In the genomic region with DNA sequence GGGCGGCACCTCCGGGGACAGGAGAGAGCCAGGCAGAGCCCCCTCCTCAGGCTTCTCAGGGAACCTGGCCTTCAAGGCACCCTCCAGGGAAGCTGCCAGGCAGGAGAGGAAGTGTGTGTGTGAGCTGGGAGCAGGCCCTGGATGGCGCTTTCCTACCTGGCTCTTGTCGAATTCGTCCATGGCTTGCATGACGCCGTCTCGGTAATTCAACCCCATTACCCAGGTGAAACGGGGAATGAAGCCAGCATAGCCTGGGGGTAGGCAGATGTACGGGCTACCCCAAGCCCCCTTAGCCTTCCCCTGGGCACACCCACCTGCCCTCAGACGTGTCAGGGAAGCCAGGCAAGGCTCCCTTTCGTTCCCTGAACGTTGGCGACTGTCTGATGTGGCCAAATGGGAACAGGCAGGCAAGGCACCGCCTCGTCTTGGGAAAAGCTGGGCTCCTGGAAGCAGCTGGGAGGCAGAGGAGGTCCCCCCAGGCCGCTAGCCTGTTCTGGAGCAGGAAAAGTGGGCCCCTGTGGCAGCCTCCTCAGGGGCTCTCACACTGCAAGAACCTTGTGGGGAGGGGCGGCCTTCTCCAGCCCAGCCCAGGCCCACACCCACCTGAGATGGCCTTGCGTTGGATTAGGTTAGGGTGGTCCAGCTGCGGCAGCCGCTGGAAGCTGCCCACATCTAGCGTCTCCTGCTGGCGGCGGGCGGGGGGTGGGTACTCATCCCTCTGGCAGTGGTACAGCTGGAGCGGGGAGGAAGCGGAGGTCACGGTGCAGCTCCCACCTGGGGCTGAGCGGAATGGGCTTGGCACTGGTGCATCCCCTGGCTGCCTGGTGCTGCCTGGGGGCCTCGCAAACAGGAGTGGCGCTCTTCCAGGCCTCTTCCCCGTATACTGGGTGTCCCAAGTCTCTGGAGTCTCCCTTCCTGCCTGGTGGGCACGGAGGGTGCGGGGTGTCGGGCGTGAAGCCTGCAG, we compare ENCODE assay signal across 1 cellular context.
TF ChIP-seq lines count a peak whose summit lies in the region.

No MANE protein-coding gene starts in this region.

TF ChIP-seq in HepG2, 621 proteins besides CTCF, POLR2A, EP300 and RAD21 (continues in another document):
- TF ChIP-seq, protein P1, sequence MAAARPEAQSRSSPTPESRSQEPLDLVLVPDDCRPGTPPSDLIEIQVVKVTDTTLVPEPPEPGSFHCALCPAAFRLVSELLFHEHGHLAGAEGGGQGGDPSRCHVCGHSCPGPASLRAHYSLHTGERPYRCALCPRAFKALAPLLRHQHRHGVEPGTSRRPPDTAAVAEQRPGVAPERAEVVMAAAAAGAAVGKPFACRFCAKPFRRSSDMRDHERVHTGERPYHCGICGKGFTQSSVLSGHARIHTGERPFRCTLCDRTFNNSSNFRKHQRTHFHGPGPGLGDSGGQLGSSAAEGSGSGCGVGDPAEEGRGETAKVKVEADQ (CRISPR knock-in tag; IDR thresholded peaks at IDR 0.05; ENCODE audit: borderline replicate concordance), result no peak
- TF ChIP-seq ZKSCAN8 (CRISPR knock-in tag; IDR thresholded peaks at IDR 0.05; ENCODE audit: borderline replicate concordance), result no peak
- no peak for TF ChIP-seq CAMTA2 (CRISPR knock-in tag; IDR thresholded peaks at IDR 0.05; ENCODE audit: borderline replicate concordance)
- no peak for TF ChIP-seq HNF4G (IDR thresholded peaks at IDR 0.05; ENCODE audit: borderline replicate concordance, low read depth, low read length)
- no peak for TF ChIP-seq HNF4G (CRISPR knock-in tag; IDR thresholded peaks at IDR 0.05; ENCODE audit: borderline replicate concordance, low read depth)
- peak; percentile 15; the same call in 1 of the 2 replicates for TF ChIP-seq ZBTB38 (CRISPR knock-in tag; IDR thresholded peaks at IDR 0.05)
- no peak for TF ChIP-seq FOXM1 (CRISPR knock-in tag; IDR thresholded peaks at IDR 0.05)
- TF ChIP-seq, protein P2, sequence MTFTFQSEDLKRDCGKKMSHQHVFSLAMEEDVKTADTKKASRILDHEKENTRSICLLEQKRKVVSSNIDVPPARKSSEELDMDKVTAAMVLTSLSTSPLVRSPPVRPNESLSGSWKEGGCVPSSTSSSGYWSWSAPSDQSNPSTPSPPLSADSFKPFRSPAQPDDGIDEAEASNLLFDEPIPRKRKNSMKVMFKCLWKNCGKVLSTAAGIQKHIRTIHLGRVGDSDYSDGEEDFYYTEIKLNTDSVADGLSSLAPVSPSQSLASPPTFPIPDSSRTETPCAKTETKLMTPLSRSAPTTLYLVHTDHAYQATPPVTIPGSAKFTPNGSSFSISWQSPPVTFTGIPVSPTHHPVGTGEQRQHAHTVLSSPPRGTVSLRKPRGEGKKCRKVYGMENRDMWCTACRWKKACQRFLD (CRISPR knock-in tag; IDR thresholded peaks at IDR 0.05; ENCODE audit: borderline replicate concordance), result no peak
- TF ChIP-seq ZNF629 (CRISPR knock-in tag; conservative IDR thresholded peaks at IDR 0.05), result no peak
- TF ChIP-seq, protein P3, sequence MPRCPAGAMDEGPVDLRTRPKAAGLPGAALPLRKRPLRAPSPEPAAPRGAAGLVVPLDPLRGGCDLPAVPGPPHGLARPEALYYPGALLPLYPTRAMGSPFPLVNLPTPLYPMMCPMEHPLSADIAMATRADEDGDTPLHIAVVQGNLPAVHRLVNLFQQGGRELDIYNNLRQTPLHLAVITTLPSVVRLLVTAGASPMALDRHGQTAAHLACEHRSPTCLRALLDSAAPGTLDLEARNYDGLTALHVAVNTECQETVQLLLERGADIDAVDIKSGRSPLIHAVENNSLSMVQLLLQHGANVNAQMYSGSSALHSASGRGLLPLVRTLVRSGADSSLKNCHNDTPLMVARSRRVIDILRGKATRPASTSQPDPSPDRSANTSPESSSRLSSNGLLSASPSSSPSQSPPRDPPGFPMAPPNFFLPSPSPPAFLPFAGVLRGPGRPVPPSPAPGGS (CRISPR knock-in tag; IDR thresholded peaks at IDR 0.05), result no peak
- TF ChIP-seq ZNF34 (CRISPR knock-in tag; IDR thresholded peaks at IDR 0.05; ENCODE audit: borderline replicate concordance), result no peak
- no peak for TF ChIP-seq GZF1 (CRISPR knock-in tag; IDR thresholded peaks at IDR 0.05)
- TF ChIP-seq, protein P4, sequence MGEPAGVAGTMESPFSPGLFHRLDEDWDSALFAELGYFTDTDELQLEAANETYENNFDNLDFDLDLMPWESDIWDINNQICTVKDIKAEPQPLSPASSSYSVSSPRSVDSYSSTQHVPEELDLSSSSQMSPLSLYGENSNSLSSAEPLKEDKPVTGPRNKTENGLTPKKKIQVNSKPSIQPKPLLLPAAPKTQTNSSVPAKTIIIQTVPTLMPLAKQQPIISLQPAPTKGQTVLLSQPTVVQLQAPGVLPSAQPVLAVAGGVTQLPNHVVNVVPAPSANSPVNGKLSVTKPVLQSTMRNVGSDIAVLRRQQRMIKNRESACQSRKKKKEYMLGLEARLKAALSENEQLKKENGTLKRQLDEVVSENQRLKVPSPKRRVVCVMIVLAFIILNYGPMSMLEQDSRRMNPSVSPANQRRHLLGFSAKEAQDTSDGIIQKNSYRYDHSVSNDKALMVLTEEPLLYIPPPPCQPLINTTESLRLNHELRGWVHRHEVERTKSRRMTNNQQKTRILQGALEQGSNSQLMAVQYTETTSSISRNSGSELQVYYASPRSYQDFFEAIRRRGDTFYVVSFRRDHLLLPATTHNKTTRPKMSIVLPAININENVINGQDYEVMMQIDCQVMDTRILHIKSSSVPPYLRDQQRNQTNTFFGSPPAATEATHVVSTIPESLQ (CRISPR knock-in tag; conservative IDR thresholded peaks at IDR 0.05), result no peak
- no peak for TF ChIP-seq XBP1 (CRISPR knock-in tag; IDR thresholded peaks at IDR 0.05)
- TF ChIP-seq, protein P5, sequence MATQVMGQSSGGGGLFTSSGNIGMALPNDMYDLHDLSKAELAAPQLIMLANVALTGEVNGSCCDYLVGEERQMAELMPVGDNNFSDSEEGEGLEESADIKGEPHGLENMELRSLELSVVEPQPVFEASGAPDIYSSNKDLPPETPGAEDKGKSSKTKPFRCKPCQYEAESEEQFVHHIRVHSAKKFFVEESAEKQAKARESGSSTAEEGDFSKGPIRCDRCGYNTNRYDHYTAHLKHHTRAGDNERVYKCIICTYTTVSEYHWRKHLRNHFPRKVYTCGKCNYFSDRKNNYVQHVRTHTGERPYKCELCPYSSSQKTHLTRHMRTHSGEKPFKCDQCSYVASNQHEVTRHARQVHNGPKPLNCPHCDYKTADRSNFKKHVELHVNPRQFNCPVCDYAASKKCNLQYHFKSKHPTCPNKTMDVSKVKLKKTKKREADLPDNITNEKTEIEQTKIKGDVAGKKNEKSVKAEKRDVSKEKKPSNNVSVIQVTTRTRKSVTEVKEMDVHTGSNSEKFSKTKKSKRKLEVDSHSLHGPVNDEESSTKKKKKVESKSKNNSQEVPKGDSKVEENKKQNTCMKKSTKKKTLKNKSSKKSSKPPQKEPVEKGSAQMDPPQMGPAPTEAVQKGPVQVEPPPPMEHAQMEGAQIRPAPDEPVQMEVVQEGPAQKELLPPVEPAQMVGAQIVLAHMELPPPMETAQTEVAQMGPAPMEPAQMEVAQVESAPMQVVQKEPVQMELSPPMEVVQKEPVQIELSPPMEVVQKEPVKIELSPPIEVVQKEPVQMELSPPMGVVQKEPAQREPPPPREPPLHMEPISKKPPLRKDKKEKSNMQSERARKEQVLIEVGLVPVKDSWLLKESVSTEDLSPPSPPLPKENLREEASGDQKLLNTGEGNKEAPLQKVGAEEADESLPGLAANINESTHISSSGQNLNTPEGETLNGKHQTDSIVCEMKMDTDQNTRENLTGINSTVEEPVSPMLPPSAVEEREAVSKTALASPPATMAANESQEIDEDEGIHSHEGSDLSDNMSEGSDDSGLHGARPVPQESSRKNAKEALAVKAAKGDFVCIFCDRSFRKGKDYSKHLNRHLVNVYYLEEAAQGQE (IDR thresholded peaks at IDR 0.05; ENCODE audit: borderline replicate concordance in 1 of 2, low read depth in 1 of 2, low read length in 2 of 2), result no peak
- TF ChIP-seq HNRNPL (IDR thresholded peaks at IDR 0.05; ENCODE audit: low read depth, low read length), result peak; percentile 74
- TF ChIP-seq, protein P6, sequence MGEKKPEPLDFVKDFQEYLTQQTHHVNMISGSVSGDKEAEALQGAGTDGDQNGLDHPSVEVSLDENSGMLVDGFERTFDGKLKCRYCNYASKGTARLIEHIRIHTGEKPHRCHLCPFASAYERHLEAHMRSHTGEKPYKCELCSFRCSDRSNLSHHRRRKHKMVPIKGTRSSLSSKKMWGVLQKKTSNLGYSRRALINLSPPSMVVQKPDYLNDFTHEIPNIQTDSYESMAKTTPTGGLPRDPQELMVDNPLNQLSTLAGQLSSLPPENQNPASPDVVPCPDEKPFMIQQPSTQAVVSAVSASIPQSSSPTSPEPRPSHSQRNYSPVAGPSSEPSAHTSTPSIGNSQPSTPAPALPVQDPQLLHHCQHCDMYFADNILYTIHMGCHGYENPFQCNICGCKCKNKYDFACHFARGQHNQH (CRISPR knock-in tag; IDR thresholded peaks at IDR 0.05), result no peak
- no peak for TF ChIP-seq PHF8 (CRISPR knock-in tag; IDR thresholded peaks at IDR 0.05)
- no peak for TF ChIP-seq KMT2B (CRISPR knock-in tag; IDR thresholded peaks at IDR 0.05)
- TF ChIP-seq, protein P7, sequence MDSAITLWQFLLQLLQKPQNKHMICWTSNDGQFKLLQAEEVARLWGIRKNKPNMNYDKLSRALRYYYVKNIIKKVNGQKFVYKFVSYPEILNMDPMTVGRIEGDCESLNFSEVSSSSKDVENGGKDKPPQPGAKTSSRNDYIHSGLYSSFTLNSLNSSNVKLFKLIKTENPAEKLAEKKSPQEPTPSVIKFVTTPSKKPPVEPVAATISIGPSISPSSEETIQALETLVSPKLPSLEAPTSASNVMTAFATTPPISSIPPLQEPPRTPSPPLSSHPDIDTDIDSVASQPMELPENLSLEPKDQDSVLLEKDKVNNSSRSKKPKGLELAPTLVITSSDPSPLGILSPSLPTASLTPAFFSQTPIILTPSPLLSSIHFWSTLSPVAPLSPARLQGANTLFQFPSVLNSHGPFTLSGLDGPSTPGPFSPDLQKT (CRISPR knock-in tag; IDR thresholded peaks at IDR 0.05; ENCODE audit: borderline replicate concordance), result no peak
- no peak for TF ChIP-seq ARNT2 (CRISPR knock-in tag; IDR thresholded peaks at IDR 0.05; ENCODE audit: low read depth)
- TF ChIP-seq DNMT3B (CRISPR knock-in tag; conservative IDR thresholded peaks at IDR 0.05), result no peak
- 0 out of 2 replicates have a peak, but pooled peaks have one; percentile 19 for TF ChIP-seq SRY (CRISPR knock-in tag; IDR thresholded peaks at IDR 0.05)
- TF ChIP-seq ATM (IDR thresholded peaks at IDR 0.05; ENCODE audit: borderline replicate concordance), result no peak
- TF ChIP-seq RNF2 (conservative IDR thresholded peaks at IDR 0.05; ENCODE audit: low read depth), result no peak
- peak; percentile 92 for TF ChIP-seq AGO1 (IDR thresholded peaks at IDR 0.05; ENCODE audit: low read depth, low read length, poor library complexity, severe bottlenecking)
- no peak for TF ChIP-seq NRL (CRISPR knock-in tag; IDR thresholded peaks at IDR 0.05; ENCODE audit: borderline replicate concordance)
- TF ChIP-seq, protein P8, sequence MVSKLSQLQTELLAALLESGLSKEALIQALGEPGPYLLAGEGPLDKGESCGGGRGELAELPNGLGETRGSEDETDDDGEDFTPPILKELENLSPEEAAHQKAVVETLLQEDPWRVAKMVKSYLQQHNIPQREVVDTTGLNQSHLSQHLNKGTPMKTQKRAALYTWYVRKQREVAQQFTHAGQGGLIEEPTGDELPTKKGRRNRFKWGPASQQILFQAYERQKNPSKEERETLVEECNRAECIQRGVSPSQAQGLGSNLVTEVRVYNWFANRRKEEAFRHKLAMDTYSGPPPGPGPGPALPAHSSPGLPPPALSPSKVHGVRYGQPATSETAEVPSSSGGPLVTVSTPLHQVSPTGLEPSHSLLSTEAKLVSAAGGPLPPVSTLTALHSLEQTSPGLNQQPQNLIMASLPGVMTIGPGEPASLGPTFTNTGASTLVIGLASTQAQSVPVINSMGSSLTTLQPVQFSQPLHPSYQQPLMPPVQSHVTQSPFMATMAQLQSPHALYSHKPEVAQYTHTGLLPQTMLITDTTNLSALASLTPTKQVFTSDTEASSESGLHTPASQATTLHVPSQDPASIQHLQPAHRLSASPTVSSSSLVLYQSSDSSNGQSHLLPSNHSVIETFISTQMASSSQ (IDR thresholded peaks at IDR 0.05; ENCODE audit: low read depth), result no peak
- TF ChIP-seq, protein P8 (CRISPR knock-in tag; IDR thresholded peaks at IDR 0.05; ENCODE audit: borderline replicate concordance), result peak; percentile 17; the same call in 1 of the 2 replicates
- no peak for TF ChIP-seq KLF9 (CRISPR knock-in tag; IDR thresholded peaks at IDR 0.05; ENCODE audit: low read depth)
- TF ChIP-seq SMARCC2 (IDR thresholded peaks at IDR 0.05), result no peak
- no peak for TF ChIP-seq SUZ12 (IDR thresholded peaks at IDR 0.05; ENCODE audit: low read depth, low read length)
- no peak for TF ChIP-seq DMAP1 (CRISPR knock-in tag; IDR thresholded peaks at IDR 0.05)
- no peak for TF ChIP-seq ZMYM4 (CRISPR knock-in tag; IDR thresholded peaks at IDR 0.05)
- TF ChIP-seq ZNF672 (CRISPR knock-in tag; IDR thresholded peaks at IDR 0.05), result no peak
- TF ChIP-seq POLR2AphosphoS5 (IDR thresholded peaks at IDR 0.05; ENCODE audit: low read depth, low read length), result no peak
- TF ChIP-seq, protein P9, sequence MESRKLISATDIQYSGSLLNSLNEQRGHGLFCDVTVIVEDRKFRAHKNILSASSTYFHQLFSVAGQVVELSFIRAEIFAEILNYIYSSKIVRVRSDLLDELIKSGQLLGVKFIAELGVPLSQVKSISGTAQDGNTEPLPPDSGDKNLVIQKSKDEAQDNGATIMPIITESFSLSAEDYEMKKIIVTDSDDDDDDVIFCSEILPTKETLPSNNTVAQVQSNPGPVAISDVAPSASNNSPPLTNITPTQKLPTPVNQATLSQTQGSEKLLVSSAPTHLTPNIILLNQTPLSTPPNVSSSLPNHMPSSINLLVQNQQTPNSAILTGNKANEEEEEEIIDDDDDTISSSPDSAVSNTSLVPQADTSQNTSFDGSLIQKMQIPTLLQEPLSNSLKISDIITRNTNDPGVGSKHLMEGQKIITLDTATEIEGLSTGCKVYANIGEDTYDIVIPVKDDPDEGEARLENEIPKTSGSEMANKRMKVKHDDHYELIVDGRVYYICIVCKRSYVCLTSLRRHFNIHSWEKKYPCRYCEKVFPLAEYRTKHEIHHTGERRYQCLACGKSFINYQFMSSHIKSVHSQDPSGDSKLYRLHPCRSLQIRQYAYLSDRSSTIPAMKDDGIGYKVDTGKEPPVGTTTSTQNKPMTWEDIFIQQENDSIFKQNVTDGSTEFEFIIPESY (CRISPR knock-in tag; IDR thresholded peaks at IDR 0.05), result peak; percentile 98
- TF ChIP-seq ELF4 (CRISPR knock-in tag; IDR thresholded peaks at IDR 0.05; ENCODE audit: borderline replicate concordance), result no peak
- peak; percentile 25; the same call in 1 of the 2 replicates for TF ChIP-seq ZFX (CRISPR knock-in tag; IDR thresholded peaks at IDR 0.05; ENCODE audit: low read depth)
- TF ChIP-seq KLF12 (CRISPR knock-in tag; IDR thresholded peaks at IDR 0.05; ENCODE audit: borderline replicate concordance), result no peak
- TF ChIP-seq TOE1 (CRISPR knock-in tag; IDR thresholded peaks at IDR 0.05), result no peak
- no peak for TF ChIP-seq TAF15 (IDR thresholded peaks at IDR 0.05; ENCODE audit: low read depth, low read length, poor library complexity, severe bottlenecking)
